Comparison of ENCODE assay signal across 25 cellular contexts in the genomic region with DNA sequence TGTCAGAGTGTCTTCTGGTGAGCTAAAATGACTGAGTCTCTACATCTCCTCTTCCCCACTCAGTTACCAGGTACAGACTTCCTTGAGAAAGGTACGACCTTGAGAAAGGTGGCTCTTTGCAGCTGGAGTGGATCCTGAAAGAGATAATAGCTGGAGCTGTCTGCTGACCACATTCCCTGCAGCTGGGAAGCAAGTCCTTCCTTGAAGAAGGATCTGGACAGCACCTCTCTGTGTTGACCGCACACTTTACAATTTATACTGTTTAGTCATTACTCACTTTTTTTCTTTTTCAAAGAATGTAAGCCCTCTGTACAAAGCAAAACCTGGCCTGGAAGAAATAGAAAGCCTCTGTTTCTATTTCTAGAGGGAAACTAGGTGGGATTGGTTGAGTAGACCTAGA.
DNase-seq lines count a peak whose midpoint lies in the region; ATAC-seq and TF ChIP-seq lines count a peak whose summit lies in the region.
"Had no signal": no experiment of that assay in that cellular context is flagged by ENCODE, and none has a peak within 500 bp of the region (broad histone marks: within the 10 kb centered on the region; RNA-seq: fewer than 3 reads in every experiment).

No MANE protein-coding gene starts in this region.

- intact Hi-C loops in aorta (cut with DNase I): no loop called here
- intact Hi-C loops in activated CD4-positive, alpha-beta memory T cell treated with anti-CD3 and anti-CD28 coated beads for 36 hours (cut with micrococcal nuclease): no loop called here

- CTCF ChIA-PET in SK-N-SH (lab: Yijun Ruan, JAX): interaction anchor here (1.8 kb wide), 1 partner anchor 174 kb away, joined by 4 read pairs; no protein-coding TSS in a partner anchor
- CTCF ChIA-PET in activated CD4-positive, alpha-beta memory T cell treated with anti-CD3 and anti-CD28 coated beads for 36 hours (lab: Charles Lee): interaction anchor here (0.9 kb wide), 1 partner anchor 68 kb away, joined by 3 read pairs; no protein-coding TSS in a partner anchor

- WGBS in GM23248 (ENCODE audit: low coverage in 1 of 2, low lambda C conversion rate in 2 of 2, missing lambda C conversion rate in 2 of 2), 2 experiments: 56 to 66% methylated on average over 2 of the region's 2 CpGs
- 67% methylated on average over 2 of the region's 2 CpGs for WGBS in SK-N-SH (ENCODE audit: low lambda C conversion rate)
- WGBS in smooth muscle cell (ENCODE audit: low lambda C conversion rate): 53% methylated on average over 2 of the region's 2 CpGs
- WGBS in aorta, 2 donors: 81 to 93% methylated on average over 2 of the region's 2 CpGs

- H3K36me3 ChIP-seq in GM23248 (ENCODE audit: low read depth): no peaks in the 10 kb centered on the region
- no peaks in the 10 kb centered on the region for H3K36me3 ChIP-seq in SK-N-SH (replicated peaks in 1 of 2; ENCODE audit: control insufficient read depth in 1 of 2, insufficient read depth in 2 of 2, low read length in 1 of 2)
- H3K36me3 ChIP-seq in smooth muscle cell (ENCODE audit: low read depth): no peaks in the 10 kb centered on the region
- H3K36me3 ChIP-seq in aorta (ENCODE audit: control insufficient read depth in 1 of 2, insufficient read depth in 2 of 2, low read length in 1 of 2): no peaks in the 10 kb centered on the region
- H3K36me3 ChIP-seq: MG63 had no signal

- H3K36me3 Mint-ChIP-seq in activated CD4-positive, alpha-beta memory T cell treated with anti-CD3 and anti-CD28 coated beads for 36 hours: no peaks in the 10 kb centered on the region
- no peaks in the 10 kb centered on the region for H3K36me3 Mint-ChIP-seq in effector memory CD8-positive, alpha-beta T cell (ENCODE audit: insufficient read depth)
- H3K36me3 Mint-ChIP-seq: IgD-negative memory B cell had no signal

- no peak overlapping the region for H3K4me3 ChIP-seq in GM23248
- H3K4me3 ChIP-seq in SK-N-SH (ENCODE audit: low read depth in 2 of 2, low read length in 1 of 2): no peak overlapping the region
- no peak overlapping the region for H3K4me3 ChIP-seq in smooth muscle cell
- no peak overlapping the region for H3K4me3 ChIP-seq in aorta (ENCODE audit: low read length in 2 of 2)
- H3K4me3 ChIP-seq: GM12878, MG63 had no signal

- H3K4me2 ChIP-seq in GM23248 (ENCODE audit: unreplicated experiment) (no peak overlapping the region), SK-N-SH (no peak overlapping the region), smooth muscle cell (no peak overlapping the region)

- H3K27ac Mint-ChIP-seq in activated CD4-positive, alpha-beta memory T cell treated with anti-CD3 and anti-CD28 coated beads for 36 hours: no peak overlapping the region
- H3K27ac Mint-ChIP-seq in effector memory CD8-positive, alpha-beta T cell: no peak overlapping the region
- H3K27ac Mint-ChIP-seq: B cell, IgD-negative memory B cell had no signal

- TF ChIP-seq EP300 in SK-N-SH (IDR thresholded peaks at IDR 0.05; ENCODE audit: borderline replicate concordance in 1 of 2, low read depth in 1 of 2, low read length in 1 of 2): no peak

- H3K27ac ChIP-seq in GM23248: no peak overlapping the region
- H3K27ac ChIP-seq in SK-N-SH (ENCODE audit: low read depth in 2 of 2, low read length in 1 of 2): no peak overlapping the region
- peak overlapping the region; percentile 0 for H3K27ac ChIP-seq in smooth muscle cell (ENCODE audit: low read depth)
- no peak overlapping the region for H3K27ac ChIP-seq in aorta (ENCODE audit: low read depth in 1 of 2, low read length in 2 of 2)

- H3K9me3 ChIP-seq in GM23248 (ENCODE audit: low read depth): no peaks in the 10 kb centered on the region
- no peaks in the 10 kb centered on the region for H3K9me3 ChIP-seq in SK-N-SH
- no peaks in the 10 kb centered on the region for H3K9me3 ChIP-seq in smooth muscle cell (replicated peaks; ENCODE audit: low read depth)
- H3K9me3 ChIP-seq in aorta (ENCODE audit: control insufficient read depth, low read length): no peaks in the 10 kb centered on the region
- H3K9me3 ChIP-seq: MG63 had no signal

- no peaks in the 10 kb centered on the region for H3K4me1 Mint-ChIP-seq in activated CD4-positive, alpha-beta memory T cell treated with anti-CD3 and anti-CD28 coated beads for 36 hours (ENCODE audit: low read depth)
- H3K4me1 Mint-ChIP-seq in effector memory CD8-positive, alpha-beta T cell (ENCODE audit: low read depth in 2 of 2): no peaks in the 10 kb centered on the region
- H3K4me1 Mint-ChIP-seq: B cell, IgD-negative memory B cell had no signal

- H3K4me1 ChIP-seq in GM23248 (ENCODE audit: insufficient read depth) (no peaks in the 10 kb centered on the region), SK-N-SH (ENCODE audit: control insufficient read depth in 1 of 2, insufficient read depth in 2 of 2, low read depth in 1 of 2, low read length in 1 of 2) (peaks cover 0 to 4% of the 10 kb centered on the region in 2 experiments; a peak in 1 of 4 replicates), smooth muscle cell (ENCODE audit: low read depth) (no peaks in the 10 kb centered on the region), aorta (ENCODE audit: control insufficient read depth in 1 of 2, insufficient read depth in 2 of 2, low read length in 2 of 2) (no peaks in the 10 kb centered on the region)

- H3K9ac ChIP-seq in GM23248 (no peak overlapping the region), SK-N-SH (no peak overlapping the region), smooth muscle cell (ENCODE audit: low read depth) (no peak overlapping the region)

- ATAC-seq in aorta (ENCODE audit: low FRiP score): no peak
- no peak for ATAC-seq in effector memory CD8-positive, alpha-beta T cell (replicated peaks)
- ATAC-seq: GM12878, HCT116 had no signal

- H3K27me3 Mint-ChIP-seq in activated CD4-positive, alpha-beta memory T cell treated with anti-CD3 and anti-CD28 coated beads for 36 hours: peaks cover 12% of the 10 kb centered on the region
- peaks cover 10 to 27% of the 10 kb centered on the region in 2 donors for H3K27me3 Mint-ChIP-seq in effector memory CD8-positive, alpha-beta T cell

- H2AFZ ChIP-seq in GM23248 (no peak overlapping the region), SK-N-SH (ENCODE audit: low read depth) (no peak overlapping the region; the same call in 1 of the 2 replicates), smooth muscle cell (ENCODE audit: low read depth) (no peak overlapping the region)

- DNase-seq in GM23248 (peak; percentile 47), SK-N-SH (no peak), glomerular visceral epithelial cell (ENCODE audit: extremely low spot score) (peak; percentile 22), smooth muscle cell (lab: John Stamatoyannopoulos, UW; ENCODE audit: unreplicated experiment) (no peak), aorta (no peak), cortex of kidney (lab: John Stamatoyannopoulos, UW) (no peak)
- no peak for DNase-seq in activated CD4-positive, alpha-beta memory T cell treated with anti-CD3 and anti-CD28 coated beads for 36 hours
- no peak for DNase-seq in effector memory CD8-positive, alpha-beta T cell
- DNase-seq: ACHN, DMS79 treated with DMSO at 0.1 percent for 48 hours, GF-D8, GOT3, Karpas-422, MG63, NCI-H1092, NCI-H146, NCI-H2081, NCI-H2171 treated with DMSO at 0.1 percent for 48 hours, NCI-H446 treated with DMSO at 0.1 percent for 48 hours, NCI-H774, SHP77 treated with DMSO at 0.1 percent for 48 hours had no signal

- H3K9me2 ChIP-seq in GM23248 (ENCODE audit: insufficient read depth) (no peaks in the 10 kb centered on the region), SK-N-SH (no peaks in the 10 kb centered on the region)

- in situ Hi-C loops in GM23248 (cut with MboI): no loop called here

- H3K79me2 ChIP-seq in GM23248 (ENCODE audit: insufficient read depth): no peaks in the 10 kb centered on the region
- no peaks in the 10 kb centered on the region for H3K79me2 ChIP-seq in SK-N-SH (ENCODE audit: insufficient read depth)
- H3K79me2 ChIP-seq in smooth muscle cell (ENCODE audit: low read depth): no peaks in the 10 kb centered on the region

- H4K20me1 ChIP-seq in GM23248 (ENCODE audit: insufficient read depth): no peaks in the 10 kb centered on the region
- H4K20me1 ChIP-seq in SK-N-SH (ENCODE audit: insufficient read depth): no peaks in the 10 kb centered on the region
- no peaks in the 10 kb centered on the region for H4K20me1 ChIP-seq in smooth muscle cell (ENCODE audit: low read depth)

- no peaks in the 10 kb centered on the region for H3F3A ChIP-seq in GM23248 (ENCODE audit: insufficient read depth)
- no peaks in the 10 kb centered on the region for H3F3A ChIP-seq in SK-N-SH (replicated peaks; ENCODE audit: insufficient read depth)
- H3F3A ChIP-seq in smooth muscle cell (ENCODE audit: low read depth): no peaks in the 10 kb centered on the region

- no peaks in the 10 kb centered on the region for H3K9me3 Mint-ChIP-seq in activated CD4-positive, alpha-beta memory T cell treated with anti-CD3 and anti-CD28 coated beads for 36 hours
- no peaks in the 10 kb centered on the region for H3K9me3 Mint-ChIP-seq in effector memory CD8-positive, alpha-beta T cell
- H3K9me3 Mint-ChIP-seq: IgD-negative memory B cell had no signal

- no peak overlapping the region for H3K4me3 Mint-ChIP-seq in activated CD4-positive, alpha-beta memory T cell treated with anti-CD3 and anti-CD28 coated beads for 36 hours
- H3K4me3 Mint-ChIP-seq in effector memory CD8-positive, alpha-beta T cell: no peak overlapping the region
- H3K4me3 Mint-ChIP-seq: B cell, IgD-negative memory B cell had no signal

- TF ChIP-seq CTCF in SK-N-SH (IDR thresholded peaks at IDR 0.05) (no peak), smooth muscle cell (IDR thresholded peaks at IDR 0.05; ENCODE audit: borderline replicate concordance, insufficient read depth, poor library complexity, severe bottlenecking) (no peak)

- POLR2A ChIA-PET in SK-N-SH (lab: Yijun Ruan, JAX): no interaction called here
- POLR2A ChIA-PET in activated CD4-positive, alpha-beta memory T cell treated with anti-CD3 and anti-CD28 coated beads for 36 hours (lab: Charles Lee): no interaction called here

- H3K27me3 ChIP-seq in GM23248 (replicated peaks; ENCODE audit: insufficient read depth): no peaks in the 10 kb centered on the region
- H3K27me3 ChIP-seq in SK-N-SH (ENCODE audit: insufficient read depth): no peaks in the 10 kb centered on the region
- no peaks in the 10 kb centered on the region for H3K27me3 ChIP-seq in smooth muscle cell (ENCODE audit: low read depth)
- no peaks in the 10 kb centered on the region for H3K27me3 ChIP-seq in aorta (ENCODE audit: control insufficient read depth in 1 of 2, insufficient read depth in 2 of 2, low read length in 1 of 2)

- no peak for TF ChIP-seq RAD21 in SK-N-SH (IDR thresholded peaks at IDR 0.05; ENCODE audit: low read length)

Comparison
In these comparisons a context has a peak if more than half of its experiments do, and no peak if none do; other contexts are left out.
1. DNase-seq: peak in GM23248 (single experiment) and glomerular visceral epithelial cell (single experiment); none in SK-N-SH (single experiment), smooth muscle cell (single experiment), aorta (0 of 2), activated CD4-positive, alpha-beta memory T cell treated with anti-CD3 and anti-CD28 coated beads for 36 hours (single experiment), cortex of kidney (single experiment) and effector memory CD8-positive, alpha-beta T cell (0 of 3).